ENCODE assay signal across 17 cellular contexts in genomic region chr4:21191304-21191703, GRCh38.
"Had no signal": no experiment of that assay in that cellular context is flagged by ENCODE, and none has a peak within 500 bp of the region (broad histone marks: within the 10 kb centered on the region; RNA-seq: fewer than 3 reads in every experiment).

No MANE protein-coding gene starts in this region.

- H3K4me1 Mint-ChIP-seq: naive thymus-derived CD4-positive, alpha-beta T cell; nephron progenitor cell; stimulated activated memory B cell treated with anti-CD40 and anti-IgM and Interleukin-4, amounts not matched to agents 10 μg/mL and 1 μg/mL and 100 μg/mL, for 72 hours had no signal

- H3K4me3 ChIP-seq: dorsolateral prefrontal cortex, heart left ventricle, psoas muscle, spleen had no signal

- H3K4me3 Mint-ChIP-seq: naive thymus-derived CD4-positive, alpha-beta T cell; nephron progenitor cell; stimulated activated memory B cell treated with anti-CD40 and anti-IgM and Interleukin-4, amounts not matched to agents 10 μg/mL and 1 μg/mL and 100 μg/mL, for 72 hours had no signal

- H3K27me3 ChIP-seq: dorsolateral prefrontal cortex, neutrophil, spleen had no signal

- H3K36me3 Mint-ChIP-seq: naive thymus-derived CD4-positive, alpha-beta T cell; stimulated activated memory B cell treated with anti-CD40 and anti-IgM and Interleukin-4, amounts not matched to agents 10 μg/mL and 1 μg/mL and 100 μg/mL, for 72 hours had no signal

- H3K4me1 ChIP-seq: heart left ventricle, psoas muscle, spleen had no signal

- H3K27me3 Mint-ChIP-seq: stimulated activated memory B cell treated with anti-CD40 and anti-IgM and Interleukin-4, amounts not matched to agents 10 μg/mL and 1 μg/mL and 100 μg/mL, for 72 hours had no signal

- H3K36me3 ChIP-seq: heart left ventricle, neutrophil, spleen had no signal

- DNase-seq: cortex of kidney; dorsolateral prefrontal cortex; effector CD8-positive, alpha-beta T cell; heart left ventricle; hippocampal formation; islet precursor cell; mammary epithelial cell; naive thymus-derived CD4-positive, alpha-beta T cell; nephron progenitor cell; psoas muscle; spleen; stimulated activated CD4-positive, alpha-beta T cell treated with anti-CD3 and anti-CD28 coated beads, Interleukin-15, amount 100 ng/mL, for 24 hours; stimulated activated CD4-positive, alpha-beta T cell treated with anti-CD3 and anti-CD28 coated beads, Interleukin-1b, Interleukin-23, amount 100 ng/mL, for 48 hours; stimulated activated CD4-positive, alpha-beta T cell treated with anti-CD3 and anti-CD28 coated beads, Interleukin-4, amount 100 ng/mL, for 24 hours; trophoblast cell had no signal

- H3K9me3 Mint-ChIP-seq: nephron progenitor cell had no signal

- H3K9me3 ChIP-seq: heart left ventricle, neutrophil, psoas muscle, spleen had no signal

- H3K27ac Mint-ChIP-seq: naive thymus-derived CD4-positive, alpha-beta T cell; nephron progenitor cell; stimulated activated memory B cell treated with anti-CD40 and anti-IgM and Interleukin-4, amounts not matched to agents 10 μg/mL and 1 μg/mL and 100 μg/mL, for 72 hours had no signal

- H3K27ac ChIP-seq: dorsolateral prefrontal cortex, heart left ventricle, neutrophil, psoas muscle, spleen had no signal
